Comparison of ENCODE assay signal across 8 cellular contexts in genomic region chr3:196640501-196640968, GRCh38. TPM values are rescaled to one million over a fixed set of nuclear protein-coding genes. Genes with fewer than 3 reads are reported as not detected.
DNase-seq lines count a peak whose midpoint lies in the region; ATAC-seq and TF ChIP-seq lines count a peak whose summit lies in the region.

No MANE protein-coding gene starts in this region.

- POLR2A ChIA-PET in A673 (lab: Charles Lee; ENCODE audit: low non-redundant PET) = no interaction called here

- CTCF ChIA-PET in A673 (lab: Charles Lee) = no interaction called here

- H3K36me3 Mint-ChIP-seq in activated naive CD4-positive, alpha-beta T cell treated with anti-CD3 and anti-CD28 coated beads, Interleukin-2, amount 50 U/mL, for 72 hours = peaks cover 16 to 23% of the 10 kb centered on the region in 2 donors

- no TSS peak for BruUV-seq in A673 (replicated peaks; lab: Mats Ljungman, UMichigan)

- no peaks in the 10 kb centered on the region for H3K36me3 ChIP-seq in A673 (ENCODE audit: insufficient read depth, low read length, poor library complexity, severe bottlenecking)

- peaks cover 96% of the 10 kb centered on the region for H3K4me1 ChIP-seq in mononuclear cell (ENCODE audit: insufficient read depth, low read length)
- H3K4me1 ChIP-seq in A673 (ENCODE audit: insufficient read depth, low read length, poor library complexity, severe bottlenecking) = no peaks in the 10 kb centered on the region

- no peaks in the 10 kb centered on the region for H3K9me3 Mint-ChIP-seq in activated naive CD4-positive, alpha-beta T cell treated with anti-CD3 and anti-CD28 coated beads, Interleukin-2, amount 50 U/mL, for 72 hours

- no peak for TF ChIP-seq CTCF in A673 (conservative IDR thresholded peaks at IDR 0.05; ENCODE audit: low read depth, low read length)

- intact Hi-C loops in A673 (cut with micrococcal nuclease; ENCODE audit: unreplicated experiment) = no loop called here

- peak overlapping the region; percentile 84 to 90 for H3K27ac Mint-ChIP-seq in activated naive CD4-positive, alpha-beta T cell treated with anti-CD3 and anti-CD28 coated beads, Interleukin-2, amount 50 U/mL, for 72 hours

- in situ Hi-C loops in KBM-7 (cut with MboI; ENCODE audit: low pct_unique_long_range_greater_than_20kb, low sequenced_read_pairs) = no loop called here

- peak; percentile 59 for DNase-seq in CD1c-positive myeloid dendritic cell (ENCODE audit: extremely low spot score)
- peak; percentile 50 for DNase-seq in KBM-7
- no peak for DNase-seq in activated naive CD4-positive, alpha-beta T cell treated with anti-CD3 and anti-CD28 coated beads, Interleukin-2, amount 50 U/mL, for 72 hours (ENCODE audit: low spot score in 2 of 2)
- DNase-seq in A673 (ENCODE audit: low spot score) = no peak

- H3K9me3 ChIP-seq in mononuclear cell (ENCODE audit: low read depth, low read length) (no peaks in the 10 kb centered on the region), A673 (ENCODE audit: low read depth, low read length, poor library complexity, severe bottlenecking) (no peaks in the 10 kb centered on the region)

- no peak for ATAC-seq in activated naive CD4-positive, alpha-beta T cell treated with anti-CD3 and anti-CD28 coated beads, Interleukin-2, amount 50 U/mL, for 72 hours
- no peak for ATAC-seq in HG02938 (IDR thresholded peaks at IDR 0.05; ENCODE audit: unreplicated experiment)
- no peak for ATAC-seq in SK-N-SH treated with all-trans-retinoic acid at 6 μM for 48 hours
- no peak for ATAC-seq in GM21381 (IDR thresholded peaks at IDR 0.05; ENCODE audit: unreplicated experiment)

- H3K27me3 ChIP-seq in mononuclear cell (ENCODE audit: insufficient read depth, low read length) (no peaks in the 10 kb centered on the region), A673 (replicated peaks; ENCODE audit: insufficient read depth, low read depth, low read length, poor library complexity) (no peaks in the 10 kb centered on the region)

- peak overlapping the region; percentile 63 for H3K4me3 ChIP-seq in mononuclear cell (ENCODE audit: low read length)
- no peak overlapping the region for H3K4me3 ChIP-seq in A673 (ENCODE audit: low read depth, low read length, poor library complexity, severe bottlenecking)

- no peak overlapping the region for H3K27ac ChIP-seq in A673 (ENCODE audit: low read depth, low read length, poor library complexity, severe bottlenecking)

TF ChIP-seq in SK-N-SH treated with all-trans-retinoic acid at 6 μM for 48 hours, 23 proteins besides CTCF, POLR2A, EP300 and RAD21:
- no peak for TF ChIP-seq ARNTL (CRISPR knock-in tag; IDR thresholded peaks at IDR 0.05; ENCODE audit: borderline replicate concordance, low read depth)
- no peak for TF ChIP-seq ESRRG (CRISPR knock-in tag; IDR thresholded peaks at IDR 0.05)
- TF ChIP-seq CREB5 (CRISPR knock-in tag; IDR thresholded peaks at IDR 0.05; ENCODE audit: low read depth) = no peak
- TF ChIP-seq ZNF8 (CRISPR knock-in tag; IDR thresholded peaks at IDR 0.05) = no peak
- no peak for TF ChIP-seq CSRNP3 (CRISPR knock-in tag; IDR thresholded peaks at IDR 0.05)
- no peak for TF ChIP-seq TOX (CRISPR knock-in tag; IDR thresholded peaks at IDR 0.05; ENCODE audit: borderline replicate concordance)

RNA-seq across cellular contexts. Expression of gene NRROS, which starts 1.0 kb away (rescaled TPM):
- total RNA-seq in activated naive CD4-positive, alpha-beta T cell treated with anti-CD3 and anti-CD28 coated beads, Interleukin-2, amount 50 U/mL, for 72 hours = 10 to 100 TPM; 17.2 to 27.7 TPM
- total RNA-seq in mononuclear cell (43.4 TPM), A673 (2021) (0.64 and 0.92 TPM in 2 replicates)

Comparison
In these comparisons a context has a peak if more than half of its experiments do, and no peak if none do; other contexts are left out.
1. DNase-seq: peak in CD1c-positive myeloid dendritic cell (single experiment) and KBM-7 (single experiment); none in activated naive CD4-positive, alpha-beta T cell treated with anti-CD3 and anti-CD28 coated beads, Interleukin-2, amount 50 U/mL, for 72 hours (0 of 2) and A673 (single experiment).